In genomic region chr6:111823831-111824607, GRCh38 we compare ENCODE assay signal across 8 cellular contexts. TPM values are rescaled to one million over a fixed set of nuclear protein-coding genes. Genes with fewer than 3 reads are reported as not detected.
A peak's percentile ranks its signal among the peaks of the same experiment; 100 is the strongest.
DNase-seq lines count a peak whose midpoint lies in the region; ATAC-seq and TF ChIP-seq lines count a peak whose summit lies in the region.

No MANE protein-coding gene starts in this region.

- no peak for TF ChIP-seq CTCF in PC-3 (conservative IDR thresholded peaks at IDR 0.05; ENCODE audit: low read depth, low read length)
- no peak for TF ChIP-seq CTCF in esophagus muscularis mucosa (IDR thresholded peaks at IDR 0.05)
- TF ChIP-seq CTCF in spleen (IDR thresholded peaks at IDR 0.05 in 8 of 11, conservative IDR thresholded peaks at IDR 0.05 in 3 of 11), result no peak

- POLR2A ChIA-PET in PC-3 (lab: Charles Lee; ENCODE audit: unreplicated experiment), result no interaction called here

- CTCF ChIA-PET in PC-3 (lab: Charles Lee), result no interaction called here

- DNase-seq in PC-3 (peak; percentile 50), esophagus muscularis mucosa (ENCODE audit: extremely low spot score) (no peak), spleen (no peak), SKM-1 (lab: John Stamatoyannopoulos, UW; ENCODE audit: unreplicated experiment) (no peak), NCI-H1092 (lab: John Stamatoyannopoulos, UW) (no peak), nucleus accumbens (lab: John Stamatoyannopoulos, UW) (no peak)

- TF ChIP-seq POLR2A in esophagus muscularis mucosa (IDR thresholded peaks at IDR 0.05; ENCODE audit: low read depth), result no peak
- no peak for TF ChIP-seq POLR2A in spleen (IDR thresholded peaks at IDR 0.05)

- H3K9me2 ChIP-seq in PC-3 (replicated peaks; ENCODE audit: low read length), result no peaks in the 10 kb centered on the region

- 0 out of 2 replicates have a peak overlapping the region, but pooled peaks have one; percentile 16 for H3K4me3 ChIP-seq in PC-3 (ENCODE audit: low read length)
- no peak overlapping the region for H3K4me3 ChIP-seq in esophagus muscularis mucosa
- no peak overlapping the region for H3K4me3 ChIP-seq in spleen

- BruUV-seq in PC-3 (replicated peaks; lab: Mats Ljungman, UMichigan), result no TSS peak

- H3K4me1 ChIP-seq in PC-3 (ENCODE audit: insufficient read depth, low read length) (peaks cover 16% of the 10 kb centered on the region), esophagus muscularis mucosa (peaks cover 16 to 23% (median 19%) of the 10 kb centered on the region in 4 donors), spleen (peaks cover 12 to 79% (median 49%) of the 10 kb centered on the region in 6 donors)

- intact Hi-C loops in PC-3 (cut with micrococcal nuclease) (no loop called here), esophagus muscularis mucosa (cut with DNase I) (no loop called here), spleen (cut with DNase I; ENCODE audit: low total_unique reads) (no loop called here)

- no peaks in the 10 kb centered on the region for H3K9me3 ChIP-seq in PC-3 (ENCODE audit: low read length)
- no peaks in the 10 kb centered on the region for H3K9me3 ChIP-seq in esophagus muscularis mucosa
- H3K9me3 ChIP-seq in spleen, result no peaks in the 10 kb centered on the region

- H3K27ac ChIP-seq in PC-3 (ENCODE audit: low read length) (no peak overlapping the region), esophagus muscularis mucosa (replicated peaks in 1 of 4) (peak overlapping the region; percentile 28 to 58 (median 56)), spleen (peak overlapping the region; percentile 30 to 70 (median 56))

- H3F3A ChIP-seq in PC-3 (ENCODE audit: low read length, unreplicated experiment), result no peaks in the 10 kb centered on the region

- no peaks in the 10 kb centered on the region for H4K20me1 ChIP-seq in PC-3 (ENCODE audit: low read length)

- no peak for TF ChIP-seq EP300 in esophagus muscularis mucosa (IDR thresholded peaks at IDR 0.05)

- H3K36me3 ChIP-seq in PC-3 (ENCODE audit: low read depth, low read length), result no peaks in the 10 kb centered on the region
- no peaks in the 10 kb centered on the region for H3K36me3 ChIP-seq in esophagus muscularis mucosa
- peaks cover 0 to 6% (median 0%) of the 10 kb centered on the region in 6 donors for H3K36me3 ChIP-seq in spleen

- peak overlapping the region; percentile 18; the same call in 1 of the 2 replicates for H2AFZ ChIP-seq in PC-3 (ENCODE audit: low read length)

- WGBS in esophagus muscularis mucosa, result 59% methylated on average over 4 of the region's 4 CpGs
- 38 to 48% (median 47%) methylated on average over 4 of the region's 4 CpGs for WGBS in spleen, 5 donors

- no peak overlapping the region for H3K9ac ChIP-seq in PC-3 (ENCODE audit: low read length)

- H3K79me2 ChIP-seq in PC-3 (ENCODE audit: low read length), result no peaks in the 10 kb centered on the region

- no peaks in the 10 kb centered on the region for H3K27me3 ChIP-seq in PC-3 (ENCODE audit: low read length)
- no peaks in the 10 kb centered on the region for H3K27me3 ChIP-seq in esophagus muscularis mucosa
- H3K27me3 ChIP-seq in spleen (replicated peaks in 1 of 7), result no peaks in the 10 kb centered on the region

- ATAC-seq in GM19455 (IDR thresholded peaks at IDR 0.05; ENCODE audit: unreplicated experiment) (peak; percentile 9), PC-3 (no peak; the same call in 1 of the 2 replicates), GM18907 (IDR thresholded peaks at IDR 0.05; ENCODE audit: unreplicated experiment) (no peak)

- H3K4me2 ChIP-seq in PC-3 (ENCODE audit: low read length), result peak overlapping the region; percentile 45

RNA-seq across cellular contexts. Expression of gene FYN, which starts 49.2 kb away (rescaled TPM):
- total RNA-seq in PC-3 (2014; rRNA removed) (27.6 and 57.4 TPM in 2 replicates), esophagus muscularis mucosa (10 to 100 TPM; 37.8 to 65.8 (median 53.8) TPM), spleen (100 to 1,000 TPM; 193 to 409 (median 227) TPM)
- polyA plus RNA-seq in spleen, result 10 to 100 TPM; 56.6 to 78.1 (median 65.6) TPM
